Comparison of ENCODE assay signal across 12 cellular contexts in genomic region chr9:96149881-96150280, GRCh38.
DNase-seq lines count a peak whose midpoint lies in the region; ATAC-seq and TF ChIP-seq lines count a peak whose summit lies in the region.
"Had no signal": no experiment of that assay in that cellular context is flagged by ENCODE, and none has a peak within 500 bp of the region (broad histone marks: within the 10 kb centered on the region; RNA-seq: fewer than 3 reads in every experiment).

No MANE protein-coding gene starts in this region.

- no peaks in the 10 kb centered on the region for H3K9me3 ChIP-seq in ascending aorta
- no peaks in the 10 kb centered on the region for H3K9me3 ChIP-seq in gastroesophageal sphincter
- H3K9me3 ChIP-seq: body of pancreas had no signal

- peak overlapping the region; percentile 56 for H3K27ac Mint-ChIP-seq in activated naive CD8-positive, alpha-beta T cell treated with anti-CD3 and anti-CD28 coated beads, Interleukin-2, amount 10 ng/mL, durations not matched to agents 7 days and 5 days

- H3K27me3 ChIP-seq in ascending aorta: no peaks in the 10 kb centered on the region
- no peaks in the 10 kb centered on the region for H3K27me3 ChIP-seq in gastroesophageal sphincter
- H3K27me3 ChIP-seq: body of pancreas, neural progenitor cell had no signal

- peaks cover 23% of the 10 kb centered on the region for H3K4me1 Mint-ChIP-seq in activated naive CD8-positive, alpha-beta T cell treated with anti-CD3 and anti-CD28 coated beads, Interleukin-2, amount 10 ng/mL, durations not matched to agents 7 days and 5 days
- H3K4me1 Mint-ChIP-seq: neural progenitor cell had no signal

- H3K36me3 ChIP-seq in ascending aorta (no peaks in the 10 kb centered on the region), gastroesophageal sphincter (no peaks in the 10 kb centered on the region)
- H3K36me3 ChIP-seq: neural progenitor cell had no signal

- H3K36me3 Mint-ChIP-seq in activated naive CD8-positive, alpha-beta T cell treated with anti-CD3 and anti-CD28 coated beads, Interleukin-2, amount 10 ng/mL, durations not matched to agents 7 days and 5 days: no peaks in the 10 kb centered on the region
- H3K36me3 Mint-ChIP-seq: neural progenitor cell had no signal

- TF ChIP-seq EP300 in gastroesophageal sphincter (IDR thresholded peaks at IDR 0.05): no peak

- no peak for TF ChIP-seq POLR2A in gastroesophageal sphincter (IDR thresholded peaks at IDR 0.05)

- POLR2A ChIA-PET in activated naive CD8-positive, alpha-beta T cell treated with anti-CD3 and anti-CD28 coated beads, Interleukin-2, amount 10 ng/mL, durations not matched to agents 7 days and 5 days (lab: Charles Lee): interaction anchor here (0.9 to 1.4 kb wide), 2 partner anchors 9 to 274 kb away, joined by 3 to 6 read pairs; partner anchors contain the start of gene ERCC6L2

- peaks cover 36% of the 10 kb centered on the region for H3K27me3 Mint-ChIP-seq in activated naive CD8-positive, alpha-beta T cell treated with anti-CD3 and anti-CD28 coated beads, Interleukin-2, amount 10 ng/mL, durations not matched to agents 7 days and 5 days

- no peaks in the 10 kb centered on the region for H3K4me1 ChIP-seq in ascending aorta
- peaks cover 10 to 28% (median 12%) of the 10 kb centered on the region in 3 donors for H3K4me1 ChIP-seq in gastroesophageal sphincter
- H3K4me1 ChIP-seq: neural progenitor cell had no signal

- ATAC-seq in GM18499 (IDR thresholded peaks at IDR 0.05; ENCODE audit: insufficient read depth, unreplicated experiment): peak; percentile 24
- ATAC-seq in GM19468 (IDR thresholded peaks at IDR 0.05; ENCODE audit: extremely low read depth, unreplicated experiment): peak; percentile 17
- ATAC-seq in HG03097 (IDR thresholded peaks at IDR 0.05; ENCODE audit: low FRiP score, unreplicated experiment): peak; percentile 46
- peak; percentile 49 for ATAC-seq in activated naive CD8-positive, alpha-beta T cell treated with anti-CD3 and anti-CD28 coated beads, Interleukin-2, amount 10 ng/mL, durations not matched to agents 7 days and 5 days (ENCODE audit: low read depth)
- no peak for ATAC-seq in gastroesophageal sphincter

- peak overlapping the region; percentile 65 for H3K4me3 Mint-ChIP-seq in activated naive CD8-positive, alpha-beta T cell treated with anti-CD3 and anti-CD28 coated beads, Interleukin-2, amount 10 ng/mL, durations not matched to agents 7 days and 5 days
- H3K4me3 Mint-ChIP-seq: neural progenitor cell had no signal

- H3K27ac ChIP-seq in ascending aorta: no peak overlapping the region
- H3K27ac ChIP-seq in gastroesophageal sphincter: peak overlapping the region in 1 of 4 donors; percentile 72
- H3K27ac ChIP-seq: body of pancreas, neural progenitor cell had no signal

- H3K9me3 Mint-ChIP-seq in activated naive CD8-positive, alpha-beta T cell treated with anti-CD3 and anti-CD28 coated beads, Interleukin-2, amount 10 ng/mL, durations not matched to agents 7 days and 5 days: no peaks in the 10 kb centered on the region

- no peak overlapping the region for H3K4me3 ChIP-seq in ascending aorta
- no peak overlapping the region for H3K4me3 ChIP-seq in gastroesophageal sphincter
- H3K4me3 ChIP-seq: body of pancreas, neural progenitor cell had no signal

- intact Hi-C loops in ascending aorta (cut with DNase I): no loop called here

- 86 to 87% methylated on average over 3 to 7 of the region's 7 CpGs for WGBS in gastroesophageal sphincter (ENCODE audit: low coverage in 1 of 2), 2 donors

- DNase-seq in activated naive CD8-positive, alpha-beta T cell treated with anti-CD3 and anti-CD28 coated beads, Interleukin-2, amount 10 ng/mL, durations not matched to agents 7 days and 5 days: no peak
- DNase-seq in NCI-H1417 treated with DMSO at 0.1 percent for 48 hours (lab: John Stamatoyannopoulos, UW) (no peak), ascending aorta (ENCODE audit: low spot score in 2 of 2) (no peak), NCI-H1694 (lab: John Stamatoyannopoulos, UW) (no peak)
- DNase-seq: hippocampal formation, T-helper 9 cell had no signal

- TF ChIP-seq CTCF in ascending aorta (IDR thresholded peaks at IDR 0.05) (no peak), gastroesophageal sphincter (IDR thresholded peaks at IDR 0.05) (no peak)
